18 cellular contexts compared by ENCODE assay signal in the genomic region with DNA sequence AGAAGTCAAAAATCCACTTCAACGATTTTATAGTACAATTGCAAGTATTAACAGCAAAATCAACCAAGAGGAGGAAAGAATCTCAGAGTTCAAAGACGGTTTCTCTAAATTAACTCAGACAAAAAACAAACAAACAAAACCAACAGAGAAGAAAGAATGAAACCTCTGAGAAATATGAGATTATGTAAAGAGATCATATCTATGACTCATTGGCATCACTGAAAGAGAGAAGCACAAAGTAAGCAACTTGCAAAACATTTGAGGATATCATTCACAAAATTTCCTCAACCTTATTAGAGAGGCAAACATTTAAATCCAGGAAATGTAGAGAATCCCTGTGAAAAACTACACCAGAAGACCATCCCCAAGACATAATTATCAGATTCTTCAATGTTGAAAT.
DNase-seq lines count a peak whose midpoint lies in the region; ATAC-seq and TF ChIP-seq lines count a peak whose summit lies in the region.
"Had no signal": no experiment of that assay in that cellular context is flagged by ENCODE, and none has a peak within 500 bp of the region (broad histone marks: within the 10 kb centered on the region; RNA-seq: fewer than 3 reads in every experiment).

No MANE protein-coding gene starts in this region.

- no peak overlapping the region for H3K23ac ChIP-seq in mesendoderm (ENCODE audit: low read length)

- peak overlapping the region; percentile 51 for H3K4me3 ChIP-seq in PC-3 (ENCODE audit: low read length)
- H3K4me3 ChIP-seq in smooth muscle cell: no peak overlapping the region
- H3K4me3 ChIP-seq in ascending aorta: no peak overlapping the region
- no peak overlapping the region for H3K4me3 ChIP-seq in mesendoderm (ENCODE audit: low read length)

- ATAC-seq in activated T-cell treated with anti-CD3 and anti-CD28 coated beads, Interleukin-2, amount 50 U/mL, for 72 hours (replicated peaks in 1 of 2): peak in 1 of 2 donors; percentile 53
- peak; percentile 28 for ATAC-seq in PC-3
- ATAC-seq: left cardiac atrium, right cardiac atrium had no signal

- CTCF ChIA-PET in PC-3 (lab: Charles Lee): no interaction called here

- POLR2A ChIA-PET in PC-3 (lab: Charles Lee; ENCODE audit: unreplicated experiment): interaction anchor here (0.6 kb wide), 1 partner anchor 119 kb away, joined by 3 read pairs; no protein-coding TSS in a partner anchor

- BruUV-seq in PC-3 (replicated peaks; lab: Mats Ljungman, UMichigan): no TSS peak

- H3K9ac ChIP-seq in PC-3 (ENCODE audit: low read length) (peak overlapping the region; percentile 87), smooth muscle cell (ENCODE audit: low read depth) (no peak overlapping the region), mesendoderm (ENCODE audit: low read length) (no peak overlapping the region)

- peaks cover 42% of the 10 kb centered on the region for H3K4me1 Mint-ChIP-seq in activated T-cell treated with anti-CD3 and anti-CD28 coated beads, Interleukin-2, amount 50 U/mL, for 72 hours (ENCODE audit: low read depth)
- H3K4me1 Mint-ChIP-seq in CD14-positive monocyte: peaks cover 4% of the 10 kb centered on the region

- no peak overlapping the region for H2BK15ac ChIP-seq in mesendoderm (replicated peaks; ENCODE audit: low read depth)

- H3K4me2 ChIP-seq in PC-3 (ENCODE audit: low read length) (peak overlapping the region; percentile 78), smooth muscle cell (peak overlapping the region; percentile 20), mesendoderm (ENCODE audit: low read length) (no peak overlapping the region)

- H3K9me3 Mint-ChIP-seq in activated T-cell treated with anti-CD3 and anti-CD28 coated beads, Interleukin-2, amount 50 U/mL, for 72 hours: peaks cover 0 to 2% of the 10 kb centered on the region in 2 donors
- peaks cover 0 to 9% (median 2%) of the 10 kb centered on the region in 7 donors for H3K9me3 Mint-ChIP-seq in CD14-positive monocyte
- H3K9me3 Mint-ChIP-seq: activated T-cell treated with anti-CD3 and anti-CD28 coated beads, Interleukin-2, amount 50 U/mL, for 24 hours had no signal

- H3K27ac Mint-ChIP-seq in activated T-cell treated with anti-CD3 and anti-CD28 coated beads, Interleukin-2, amount 50 U/mL, for 72 hours: peak overlapping the region; percentile 80
- H3K27ac Mint-ChIP-seq in CD14-positive monocyte: no peak overlapping the region
- H3K27ac Mint-ChIP-seq: activated naive CD8-positive, alpha-beta T cell; activated T-cell treated with anti-CD3 and anti-CD28 coated beads, Interleukin-2, amount 50 U/mL, for 24 hours had no signal

- no peak overlapping the region for H2AK5ac ChIP-seq in mesendoderm (ENCODE audit: low read length)

- H3K36me3 ChIP-seq in PC-3 (ENCODE audit: low read depth, low read length) (no peaks in the 10 kb centered on the region), smooth muscle cell (ENCODE audit: low read depth) (no peaks in the 10 kb centered on the region), ascending aorta (no peaks in the 10 kb centered on the region), mesendoderm (ENCODE audit: control insufficient read depth, insufficient read depth, low read length) (no peaks in the 10 kb centered on the region)
- H3K36me3 ChIP-seq: WERI-Rb-1 had no signal

- intact Hi-C loops in PC-3 (cut with micrococcal nuclease): loop anchor here (1.0 to 5.0 kb wide), 4 partner anchors 42 to 139 kb away; no protein-coding TSS in a partner anchor
- intact Hi-C loops in CD14-positive monocyte (cut with micrococcal nuclease): no loop called here
- intact Hi-C loops in ascending aorta (cut with DNase I): no loop called here

- H3K79me2 ChIP-seq in PC-3 (ENCODE audit: low read length) (peaks cover 30% of the 10 kb centered on the region), smooth muscle cell (ENCODE audit: low read depth) (no peaks in the 10 kb centered on the region), mesendoderm (ENCODE audit: control insufficient read depth, insufficient read depth, low read length) (no peaks in the 10 kb centered on the region)

- no peak overlapping the region for H2BK5ac ChIP-seq in mesendoderm (ENCODE audit: low read length)

- no peaks in the 10 kb centered on the region for H3K36me3 Mint-ChIP-seq in activated T-cell treated with anti-CD3 and anti-CD28 coated beads, Interleukin-2, amount 50 U/mL, for 72 hours (ENCODE audit: insufficient read depth in 2 of 2)
- H3K36me3 Mint-ChIP-seq in CD14-positive monocyte: no peaks in the 10 kb centered on the region
- H3K36me3 Mint-ChIP-seq: activated naive CD8-positive, alpha-beta T cell had no signal

- H4K20me1 ChIP-seq in PC-3 (ENCODE audit: low read length) (no peaks in the 10 kb centered on the region), smooth muscle cell (ENCODE audit: low read depth) (no peaks in the 10 kb centered on the region)

- H3K4me1 ChIP-seq in PC-3 (ENCODE audit: insufficient read depth, low read length) (peaks cover 60% of the 10 kb centered on the region), smooth muscle cell (ENCODE audit: low read depth) (no peaks in the 10 kb centered on the region), ascending aorta (no peaks in the 10 kb centered on the region), mesendoderm (ENCODE audit: control insufficient read depth, low read depth, low read length) (no peaks in the 10 kb centered on the region)

- TF ChIP-seq CTCF in PC-3 (conservative IDR thresholded peaks at IDR 0.05; ENCODE audit: low read depth, low read length): no peak
- TF ChIP-seq CTCF in smooth muscle cell (IDR thresholded peaks at IDR 0.05; ENCODE audit: borderline replicate concordance, insufficient read depth, poor library complexity, severe bottlenecking): no peak
- no peak for TF ChIP-seq CTCF in CD14-positive monocyte (IDR thresholded peaks at IDR 0.05)
- TF ChIP-seq CTCF in ascending aorta (IDR thresholded peaks at IDR 0.05): no peak

- no peak overlapping the region for H3K18ac ChIP-seq in mesendoderm (ENCODE audit: low read length)

- H2BK120ac ChIP-seq in mesendoderm (ENCODE audit: low read depth, low read length): no peak overlapping the region

- no peak overlapping the region for H4K5ac ChIP-seq in mesendoderm (ENCODE audit: low read length)

- H3K27me3 ChIP-seq in PC-3 (ENCODE audit: low read length) (no peaks in the 10 kb centered on the region), smooth muscle cell (ENCODE audit: low read depth) (no peaks in the 10 kb centered on the region), ascending aorta (no peaks in the 10 kb centered on the region), mesendoderm (ENCODE audit: insufficient read depth, low read length, poor library complexity) (no peaks in the 10 kb centered on the region)

- H3K79me1 ChIP-seq in mesendoderm (ENCODE audit: low read length): no peaks in the 10 kb centered on the region

- H3K4me3 Mint-ChIP-seq in activated T-cell treated with anti-CD3 and anti-CD28 coated beads, Interleukin-2, amount 50 U/mL, for 72 hours: peak overlapping the region in 1 of 2 donors; percentile 36
- H3K4me3 Mint-ChIP-seq in CD14-positive monocyte: no peak overlapping the region
- H3K4me3 Mint-ChIP-seq: activated naive CD8-positive, alpha-beta T cell; activated T-cell treated with anti-CD3 and anti-CD28 coated beads, Interleukin-2, amount 50 U/mL, for 24 hours had no signal

- H2AFZ ChIP-seq in PC-3 (ENCODE audit: low read length): peak overlapping the region; percentile 9; the same call in 1 of the 2 replicates
- peak overlapping the region; percentile 51 for H2AFZ ChIP-seq in smooth muscle cell (ENCODE audit: low read depth)

- H3K9me3 ChIP-seq in PC-3 (ENCODE audit: low read length): no peaks in the 10 kb centered on the region
- no peaks in the 10 kb centered on the region for H3K9me3 ChIP-seq in smooth muscle cell (replicated peaks; ENCODE audit: low read depth)
- no peaks in the 10 kb centered on the region for H3K9me3 ChIP-seq in ascending aorta

- H3K27me3 Mint-ChIP-seq in activated T-cell treated with anti-CD3 and anti-CD28 coated beads, Interleukin-2, amount 50 U/mL, for 72 hours (ENCODE audit: low read depth): no peaks in the 10 kb centered on the region
- H3K27me3 Mint-ChIP-seq in CD14-positive monocyte (ENCODE audit: low read depth in 3 of 3): no peaks in the 10 kb centered on the region
- H3K27me3 Mint-ChIP-seq: activated naive CD8-positive, alpha-beta T cell; activated T-cell treated with anti-CD3 and anti-CD28 coated beads, Interleukin-2, amount 50 U/mL, for 24 hours had no signal

- H3K27ac ChIP-seq in PC-3 (ENCODE audit: low read length) (peak overlapping the region; percentile 99), epithelial cell of prostate (peak overlapping the region; percentile 92), smooth muscle cell (ENCODE audit: low read depth) (peak overlapping the region; percentile 71), ascending aorta (no peak overlapping the region), mesendoderm (ENCODE audit: low read depth, low read length) (no peak overlapping the region)
- H3K27ac ChIP-seq: WERI-Rb-1 had no signal

- H4K8ac ChIP-seq in mesendoderm (ENCODE audit: low read depth, low read length): no peak overlapping the region

- 58% methylated on average over 2 of the region's 2 CpGs for WGBS in smooth muscle cell (ENCODE audit: low lambda C conversion rate)
- WGBS in mesendoderm (ENCODE audit: extremely low coverage, insufficient coverage, low lambda C conversion rate): no CpG with 5 or more reads among the region's 2 CpGs

- H3F3A ChIP-seq in PC-3 (ENCODE audit: low read length, unreplicated experiment) (peaks cover 15% of the 10 kb centered on the region), smooth muscle cell (ENCODE audit: low read depth) (no peaks in the 10 kb centered on the region)

- no peak overlapping the region for H3K56ac ChIP-seq in mesendoderm (ENCODE audit: low read length)

- no peak for DNase-seq in activated T-cell treated with anti-CD3 and anti-CD28 coated beads, Interleukin-2, amount 50 U/mL, for 72 hours
- DNase-seq in activated T-cell treated with anti-CD3 and anti-CD28 coated beads, Interleukin-2, amount 50 U/mL, for 48 hours: no peak
- DNase-seq in PC-3: peak; percentile 89
- peak; percentile 51 for DNase-seq in epithelial cell of prostate (ENCODE audit: low read depth, low spot score)
- DNase-seq in smooth muscle cell (lab: John Stamatoyannopoulos, UW; ENCODE audit: unreplicated experiment): no peak
- DNase-seq in CD14-positive monocyte (ENCODE audit: low spot score): no peak
- DNase-seq in ascending aorta (ENCODE audit: low spot score in 2 of 2): no peak
- DNase-seq in mesendoderm: no peak
- DNase-seq: activated CD4-positive, alpha-beta T cell treated with anti-CD3 and anti-CD28 coated beads, Interleukin-2, amount 50 U/mL, for 48 hours; activated T-cell treated with anti-CD3 and anti-CD28 coated beads, Interleukin-2, amount 50 U/mL, for 24 hours; hypothalamus; Karpas-422; left cardiac atrium; NCI-H226; right cardiac atrium; stimulated activated CD4-positive, alpha-beta T cell treated with anti-CD3 and anti-CD28 coated beads, Interleukin-1b, Interleukin-23, amount 100 ng/mL, for 48 hours; WERI-Rb-1 had no signal

- no peaks in the 10 kb centered on the region for H3K9me2 ChIP-seq in PC-3 (replicated peaks; ENCODE audit: low read length)

- H3K4ac ChIP-seq in mesendoderm (ENCODE audit: low read depth, low read length): no peak overlapping the region

Comparison
In these comparisons a context has a peak if more than half of its experiments do, and no peak if none do; other contexts are left out.
1. DNase-seq: peak in PC-3 (single experiment) and epithelial cell of prostate (single experiment); none in activated T-cell treated with anti-CD3 and anti-CD28 coated beads, Interleukin-2, amount 50 U/mL, for 72 hours (0 of 2), activated T-cell treated with anti-CD3 and anti-CD28 coated beads, Interleukin-2, amount 50 U/mL, for 48 hours (0 of 2), smooth muscle cell (single experiment), CD14-positive monocyte (single experiment), ascending aorta (0 of 2) and mesendoderm (single experiment).
2. H3K27ac ChIP-seq: peak in PC-3 (single experiment), epithelial cell of prostate (single experiment) and smooth muscle cell (single experiment); none in ascending aorta (0 of 2) and mesendoderm (single experiment).